In the genomic region with DNA sequence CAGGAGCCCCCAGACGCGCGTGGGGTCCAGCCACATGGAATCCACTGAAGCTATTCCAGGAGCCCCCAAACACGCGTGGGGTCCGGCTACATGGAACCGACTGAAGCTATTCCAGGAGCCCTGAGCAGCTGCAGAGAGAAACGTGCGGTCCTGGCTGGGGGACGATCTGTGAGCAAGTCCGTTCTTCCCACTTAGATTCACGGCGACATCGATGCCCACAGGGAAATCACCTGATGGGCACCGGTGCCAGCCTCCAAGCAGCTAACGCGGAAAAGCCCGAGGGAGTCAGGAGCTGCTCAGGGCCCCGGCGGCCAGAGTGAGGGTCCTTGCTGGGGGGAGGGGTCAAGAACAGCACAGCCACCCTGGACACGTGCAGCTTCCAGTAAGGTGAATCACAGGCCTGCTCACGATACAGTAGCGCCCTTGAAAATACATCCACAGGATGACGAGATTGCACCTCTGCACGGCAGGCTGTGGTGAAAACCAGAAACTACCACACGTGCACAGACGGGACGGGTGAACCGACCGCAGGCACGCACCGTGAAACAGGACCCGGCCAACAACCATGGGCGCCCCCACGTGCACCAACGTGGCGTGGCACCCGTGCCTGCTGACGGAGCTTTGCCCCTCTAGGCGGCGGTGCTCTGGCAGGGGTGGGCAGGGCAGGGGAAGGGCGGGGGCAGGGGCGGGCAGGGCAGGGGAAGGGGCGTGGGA, we compare ENCODE assay signal across 10 cellular contexts.
A peak's percentile ranks its signal among the peaks of the same experiment; 100 is the strongest.
DNase-seq lines count a peak whose midpoint lies in the region; ATAC-seq and TF ChIP-seq lines count a peak whose summit lies in the region.
"Had no signal": no experiment of that assay in that cellular context is flagged by ENCODE, and none has a peak within 500 bp of the region (broad histone marks: within the 10 kb centered on the region; RNA-seq: fewer than 3 reads in every experiment).

No MANE protein-coding gene starts in this region.

- H3K4me1 Mint-ChIP-seq in type B pancreatic cell (ENCODE audit: unreplicated experiment), result no peaks in the 10 kb centered on the region

- 79 to 85% methylated on average over 44 of the region's 44 CpGs for WGBS in heart right ventricle, 2 donors

- H3K27me3 ChIP-seq in left ventricle myocardium inferior (ENCODE audit: low read depth) (no peaks in the 10 kb centered on the region), heart right ventricle (no peaks in the 10 kb centered on the region), foreskin keratinocyte (no peaks in the 10 kb centered on the region)
- H3K27me3 ChIP-seq: ovary had no signal

- H3K36me3 ChIP-seq in left ventricle myocardium inferior, result peaks cover 6% of the 10 kb centered on the region
- H3K36me3 ChIP-seq in heart right ventricle, result peaks cover 0 to 10% (median 0%) of the 10 kb centered on the region in 9 donors
- H3K36me3 ChIP-seq: ovary had no signal

- H3K27ac ChIP-seq in left ventricle myocardium inferior (replicated peaks) (no peak overlapping the region), heart right ventricle (no peak overlapping the region), foreskin keratinocyte (no peak overlapping the region)
- H3K27ac ChIP-seq: ovary had no signal

- H3K36me3 Mint-ChIP-seq in type B pancreatic cell, result no peaks in the 10 kb centered on the region

- no peaks in the 10 kb centered on the region for H3K9me3 Mint-ChIP-seq in type B pancreatic cell
- H3K9me3 Mint-ChIP-seq: activated T-helper 1 cell treated with anti-CD3 and anti-CD28 coated beads, Interleukin-12 subunit alpha, Interleukin-12 subunit beta, Interleukin-2, Interleukin-4 antibody, amounts not matched to agents 30 ng/mL and 10 ng/mL and 1 ng/mL, durations not matched to agents 14 hours and 24 hours and 36 hours had no signal

- H3K27me3 Mint-ChIP-seq in type B pancreatic cell, result no peaks in the 10 kb centered on the region

- H3K9me3 ChIP-seq in left ventricle myocardium inferior (replicated peaks) (peaks cover 2% of the 10 kb centered on the region), heart right ventricle (peaks cover 0 to 3% (median under 1%) of the 10 kb centered on the region in 11 donors)
- H3K9me3 ChIP-seq: ovary had no signal

- no peak for ATAC-seq in heart right ventricle
- no peak for ATAC-seq in GM19463 (IDR thresholded peaks at IDR 0.05; ENCODE audit: unreplicated experiment)
- ATAC-seq in foreskin keratinocyte, result no peak

- H3K4me1 ChIP-seq in left ventricle myocardium inferior (no peaks in the 10 kb centered on the region), heart right ventricle (no peaks in the 10 kb centered on the region), foreskin keratinocyte (no peaks in the 10 kb centered on the region)

- peak; percentile 11 for DNase-seq in left ventricle myocardium inferior
- no peak for DNase-seq in heart right ventricle
- peak; percentile 90 for DNase-seq in RPMI8226
- peak; percentile 78 for DNase-seq in iPS-NIHi11 (ENCODE audit: low spot score)
- DNase-seq in type B pancreatic cell (ENCODE audit: extremely low spot score, unreplicated experiment), result no peak
- no peak for DNase-seq in inferior parietal cortex (ENCODE audit: extremely low spot score)
- no peak for DNase-seq in foreskin keratinocyte

- no peak overlapping the region for H3K4me3 ChIP-seq in left ventricle myocardium inferior
- no peak overlapping the region for H3K4me3 ChIP-seq in heart right ventricle
- H3K4me3 ChIP-seq: ovary had no signal

- no peak overlapping the region for H3K27ac Mint-ChIP-seq in type B pancreatic cell
- H3K27ac Mint-ChIP-seq: activated T-helper 1 cell treated with anti-CD3 and anti-CD28 coated beads, Interleukin-12 subunit alpha, Interleukin-12 subunit beta, Interleukin-2, Interleukin-4 antibody, amounts not matched to agents 30 ng/mL and 10 ng/mL and 1 ng/mL, durations not matched to agents 14 hours and 24 hours and 36 hours had no signal

- TF ChIP-seq CTCF in left ventricle myocardium inferior (IDR thresholded peaks at IDR 0.05; ENCODE audit: borderline replicate concordance) (no peak), heart right ventricle (IDR thresholded peaks at IDR 0.05) (no peak), type B pancreatic cell (conservative IDR thresholded peaks at IDR 0.05) (peak; percentile 44), foreskin keratinocyte (conservative IDR thresholded peaks at IDR 0.05) (no peak)

- H3K4me3 Mint-ChIP-seq in type B pancreatic cell, result no peak overlapping the region
- H3K4me3 Mint-ChIP-seq: activated T-helper 1 cell treated with anti-CD3 and anti-CD28 coated beads, Interleukin-12 subunit alpha, Interleukin-12 subunit beta, Interleukin-2, Interleukin-4 antibody, amounts not matched to agents 30 ng/mL and 10 ng/mL and 1 ng/mL, durations not matched to agents 14 hours and 24 hours and 36 hours had no signal

- intact Hi-C loops in left ventricle myocardium inferior (cut with micrococcal nuclease), result no loop called here
- intact Hi-C loops in heart right ventricle (cut with DNase I), result no loop called here

Comparison
In these comparisons a context has a peak if more than half of its experiments do, and no peak if none do; other contexts are left out.
1. DNase-seq: peak in left ventricle myocardium inferior (single experiment), RPMI8226 (single experiment) and iPS-NIHi11 (single experiment); none in heart right ventricle (0 of 2), type B pancreatic cell (single experiment), inferior parietal cortex (single experiment) and foreskin keratinocyte (0 of 2).